In genomic region chr1:212514056-212514614, GRCh38 we compare ENCODE assay signal across 1 cellular context.
TF ChIP-seq lines count a peak whose summit lies in the region.

No MANE protein-coding gene starts in this region.

TF ChIP-seq in K562, 482 proteins besides CTCF, POLR2A, EP300 and RAD21 (continued from another document and continues in another):
- TF ChIP-seq ZNF592 (IDR thresholded peaks at IDR 0.05) (no peak), DEAF1 (CRISPR knock-in tag; IDR thresholded peaks at IDR 0.05) (no peak), ELK3 (CRISPR knock-in tag; IDR thresholded peaks at IDR 0.05) (no peak), ETV1 (tag; conservative IDR thresholded peaks at IDR 0.05; ENCODE audit: low read depth) (peak; percentile 98), WHSC1 (IDR thresholded peaks at IDR 0.05; ENCODE audit: low read length) (no peak), L3MBTL2 (IDR thresholded peaks at IDR 0.05) (peak; percentile 99), HIVEP1 (CRISPR knock-in tag; IDR thresholded peaks at IDR 0.05) (no peak), NFRKB (IDR thresholded peaks at IDR 0.05; ENCODE audit: low read depth) (no peak), MCM5 (IDR thresholded peaks at IDR 0.05; ENCODE audit: low read depth) (no peak), SRSF7 (optimal IDR thresholded peaks at IDR 0.05; ENCODE audit: low read depth, low read length) (no peak), MEF2D (tag; conservative IDR thresholded peaks at IDR 0.05; ENCODE audit: low read depth) (no peak), KAT7 (CRISPR knock-in tag; IDR thresholded peaks at IDR 0.05; ENCODE audit: borderline replicate concordance) (no peak), ZKSCAN1 (IDR thresholded peaks at IDR 0.05; ENCODE audit: low read depth, low read length) (no peak), DMBX1 (CRISPR knock-in tag; IDR thresholded peaks at IDR 0.05; ENCODE audit: borderline replicate concordance) (peak; percentile 61; the same call in 1 of the 2 replicates), PTBP1 (IDR thresholded peaks at IDR 0.05; ENCODE audit: low read depth, low read length) (no peak), FOXA3 (CRISPR knock-in tag; conservative IDR thresholded peaks at IDR 0.05 in 1 of 2, IDR thresholded peaks at IDR 0.05 in 1 of 2) (no peak), ZNF197 (CRISPR knock-in tag; IDR thresholded peaks at IDR 0.05; ENCODE audit: low read depth) (no peak), ZBTB11 (CRISPR knock-in tag; IDR thresholded peaks at IDR 0.05) (no peak), ZNF707 (CRISPR knock-in tag; conservative IDR thresholded peaks at IDR 0.05) (no peak), ZNF644 (tag; IDR thresholded peaks at IDR 0.05; ENCODE audit: low read depth) (no peak), LCOR (CRISPR knock-in tag; IDR thresholded peaks at IDR 0.05) (peak; percentile 59; the same call in 1 of the 2 replicates), EHMT2 (IDR thresholded peaks at IDR 0.05) (no peak), HOMEZ (CRISPR knock-in tag; IDR thresholded peaks at IDR 0.05) (no peak), ZHX1 (conservative IDR thresholded peaks at IDR 0.05; ENCODE audit: low read length) (no peak), HCFC1 (IDR thresholded peaks at IDR 0.05; ENCODE audit: low read depth, low read length) (no peak)
- TF ChIP-seq, protein P1, sequence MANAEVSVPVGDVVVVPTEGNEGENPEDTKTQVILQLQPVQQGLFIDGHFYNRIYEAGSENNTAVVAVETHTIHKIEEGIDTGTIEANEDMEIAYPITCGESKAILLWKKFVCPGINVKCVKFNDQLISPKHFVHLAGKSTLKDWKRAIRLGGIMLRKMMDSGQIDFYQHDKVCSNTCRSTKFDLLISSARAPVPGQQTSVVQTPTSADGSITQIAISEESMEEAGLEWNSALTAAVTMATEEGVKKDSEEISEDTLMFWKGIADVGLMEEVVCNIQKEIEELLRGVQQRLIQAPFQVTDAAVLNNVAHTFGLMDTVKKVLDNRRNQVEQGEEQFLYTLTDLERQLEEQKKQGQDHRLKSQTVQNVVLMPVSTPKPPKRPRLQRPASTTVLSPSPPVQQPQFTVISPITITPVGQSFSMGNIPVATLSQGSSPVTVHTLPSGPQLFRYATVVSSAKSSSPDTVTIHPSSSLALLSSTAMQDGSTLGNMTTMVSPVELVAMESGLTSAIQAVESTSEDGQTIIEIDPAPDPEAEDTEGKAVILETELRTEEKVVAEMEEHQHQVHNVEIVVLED (CRISPR knock-in tag; IDR thresholded peaks at IDR 0.05), result no peak
- TF ChIP-seq, protein P2, sequence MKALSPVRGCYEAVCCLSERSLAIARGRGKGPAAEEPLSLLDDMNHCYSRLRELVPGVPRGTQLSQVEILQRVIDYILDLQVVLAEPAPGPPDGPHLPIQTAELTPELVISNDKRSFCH (CRISPR knock-in tag; IDR thresholded peaks at IDR 0.05), result no peak
- TF ChIP-seq, protein P2 (tag; IDR thresholded peaks at IDR 0.05), result no peak
- TF ChIP-seq, protein P3, sequence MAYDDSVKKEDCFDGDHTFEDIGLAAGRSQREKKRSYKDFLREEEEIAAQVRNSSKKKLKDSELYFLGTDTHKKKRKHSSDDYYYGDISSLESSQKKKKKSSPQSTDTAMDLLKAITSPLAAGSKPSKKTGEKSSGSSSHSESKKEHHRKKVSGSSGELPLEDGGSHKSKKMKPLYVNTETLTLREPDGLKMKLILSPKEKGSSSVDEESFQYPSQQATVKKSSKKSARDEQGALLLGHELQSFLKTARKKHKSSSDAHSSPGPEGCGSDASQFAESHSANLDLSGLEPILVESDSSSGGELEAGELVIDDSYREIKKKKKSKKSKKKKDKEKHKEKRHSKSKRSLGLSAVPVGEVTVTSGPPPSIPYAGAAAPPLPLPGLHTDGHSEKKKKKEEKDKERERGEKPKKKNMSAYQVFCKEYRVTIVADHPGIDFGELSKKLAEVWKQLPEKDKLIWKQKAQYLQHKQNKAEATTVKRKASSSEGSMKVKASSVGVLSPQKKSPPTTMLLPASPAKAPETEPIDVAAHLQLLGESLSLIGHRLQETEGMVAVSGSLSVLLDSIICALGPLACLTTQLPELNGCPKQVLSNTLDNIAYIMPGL (CRISPR knock-in tag; IDR thresholded peaks at IDR 0.05), result no peak
- TF ChIP-seq, protein P4, sequence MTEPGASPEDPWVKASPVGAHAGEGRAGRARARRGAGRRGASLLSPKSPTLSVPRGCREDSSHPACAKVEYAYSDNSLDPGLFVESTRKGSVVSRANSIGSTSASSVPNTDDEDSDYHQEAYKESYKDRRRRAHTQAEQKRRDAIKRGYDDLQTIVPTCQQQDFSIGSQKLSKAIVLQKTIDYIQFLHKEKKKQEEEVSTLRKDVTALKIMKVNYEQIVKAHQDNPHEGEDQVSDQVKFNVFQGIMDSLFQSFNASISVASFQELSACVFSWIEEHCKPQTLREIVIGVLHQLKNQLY (CRISPR knock-in tag; conservative IDR thresholded peaks at IDR 0.05), result no peak
- TF ChIP-seq, protein P5, sequence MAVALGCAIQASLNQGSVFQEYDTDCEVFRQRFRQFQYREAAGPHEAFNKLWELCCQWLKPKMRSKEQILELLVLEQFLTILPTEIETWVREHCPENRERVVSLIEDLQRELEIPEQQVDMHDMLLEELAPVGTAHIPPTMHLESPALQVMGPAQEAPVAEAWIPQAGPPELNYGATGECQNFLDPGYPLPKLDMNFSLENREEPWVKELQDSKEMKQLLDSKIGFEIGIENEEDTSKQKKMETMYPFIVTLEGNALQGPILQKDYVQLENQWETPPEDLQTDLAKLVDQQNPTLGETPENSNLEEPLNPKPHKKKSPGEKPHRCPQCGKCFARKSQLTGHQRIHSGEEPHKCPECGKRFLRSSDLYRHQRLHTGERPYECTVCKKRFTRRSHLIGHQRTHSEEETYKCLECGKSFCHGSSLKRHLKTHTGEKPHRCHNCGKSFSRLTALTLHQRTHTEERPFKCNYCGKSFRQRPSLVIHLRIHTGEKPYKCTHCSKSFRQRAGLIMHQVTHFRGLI (CRISPR knock-in tag; IDR thresholded peaks at IDR 0.05), result no peak
- TF ChIP-seq, protein P6, sequence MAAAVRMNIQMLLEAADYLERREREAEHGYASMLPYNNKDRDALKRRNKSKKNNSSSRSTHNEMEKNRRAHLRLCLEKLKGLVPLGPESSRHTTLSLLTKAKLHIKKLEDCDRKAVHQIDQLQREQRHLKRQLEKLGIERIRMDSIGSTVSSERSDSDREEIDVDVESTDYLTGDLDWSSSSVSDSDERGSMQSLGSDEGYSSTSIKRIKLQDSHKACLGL (CRISPR knock-in tag; IDR thresholded peaks at IDR 0.05; ENCODE audit: borderline replicate concordance, poor library complexity, severe bottlenecking), result no peak
